In genomic region chr2:224194161-224194560, GRCh38 we compare ENCODE assay signal across 32 cellular contexts.
"Had no signal": no experiment of that assay in that cellular context is flagged by ENCODE, and none has a peak within 500 bp of the region (broad histone marks: within the 10 kb centered on the region; RNA-seq: fewer than 3 reads in every experiment).

No MANE protein-coding gene starts in this region.

- FAIRE-seq: astrocyte, colon had no signal

- H3K9me3 ChIP-seq: adrenal gland, gastrocnemius medialis had no signal

- H3K36me3 ChIP-seq: adrenal gland, brain microvascular endothelial cell, esophagus squamous epithelium, gastrocnemius medialis, heart left ventricle had no signal

- ATAC-seq: activated CD4-positive, alpha-beta T cell treated with anti-CD3 and anti-CD28 coated beads for 36 hours; activated CD8-positive, alpha-beta memory T cell treated with anti-CD3 and anti-CD28 coated beads, Interleukin-2, amount 10 ng/mL, durations not matched to agents 7 days and 5 days; activated CD8-positive, alpha-beta T cell treated with anti-CD3 and anti-CD28 coated beads, Interleukin-2, amount 10 ng/mL, durations not matched to agents 7 days and 5 days; activated naive CD8-positive, alpha-beta T cell treated with anti-CD3 and anti-CD28 coated beads, Interleukin-2, amount 50 U/mL, for 24 hours; effector memory CD8-positive, alpha-beta T cell; foreskin keratinocyte; gastrocnemius medialis; heart left ventricle; T-helper 17 cell had no signal

- H3K27ac ChIP-seq: adrenal gland, brain microvascular endothelial cell, epithelial cell of prostate, esophagus squamous epithelium, foreskin keratinocyte, gastrocnemius medialis, heart left ventricle had no signal

- H3K4me3 ChIP-seq: adrenal gland, esophagus squamous epithelium, gastrocnemius medialis, heart left ventricle had no signal

- DNase-seq: activated CD4-positive, alpha-beta memory T cell treated with anti-CD3 and anti-CD28 coated beads for 36 hours; activated CD4-positive, alpha-beta T cell treated with anti-CD3 and anti-CD28 coated beads for 36 hours; activated CD4-positive, alpha-beta T cell treated with anti-CD3 and anti-CD28 coated beads, Interleukin-2, amount 10 ng/mL, durations not matched to agents 24 days and 14 days; activated CD4-positive, CD25-positive, alpha-beta regulatory T cell; activated CD4-positive, CD25-positive, alpha-beta regulatory T cell treated with anti-CD3 and anti-CD28 coated beads, Interleukin-2, amount 50 U/mL, for 72 hours; activated CD8-positive, alpha-beta memory T cell treated with anti-CD3 and anti-CD28 coated beads, Interleukin-2, amount 10 ng/mL, durations not matched to agents 7 days and 5 days; activated CD8-positive, alpha-beta memory T cell treated with anti-CD3 and anti-CD28 coated beads, Interleukin-2, amount 50 U/mL, for 4 hours; activated CD8-positive, alpha-beta T cell treated with anti-CD3 and anti-CD28 coated beads, Interleukin-2, amount 10 ng/mL, durations not matched to agents 7 days and 5 days; activated effector memory CD4-positive, alpha-beta T cell treated with anti-CD3 and anti-CD28 coated beads, Interleukin-2, amount 50 U/mL, for 16 hours; activated naive CD4-positive, alpha-beta T cell treated with anti-CD3 and anti-CD28 coated beads for 36 hours; activated naive CD8-positive, alpha-beta T cell treated with anti-CD3 and anti-CD28 coated beads for 36 hours; activated naive CD8-positive, alpha-beta T cell treated with anti-CD3 and anti-CD28 coated beads, Interleukin-2, amount 50 U/mL, for 24 hours; activated T-cell treated with anti-CD3 and anti-CD28 coated beads, Interleukin-2, amount 50 U/mL, for 1 hour; activated T-cell treated with anti-CD3 and anti-CD28 coated beads, Interleukin-2, amount 50 U/mL, for 48 hours; adrenal gland; brain microvascular endothelial cell; caudate nucleus; cortex of kidney; dermis blood vessel endothelial cell; effector CD4-positive, alpha-beta T cell; effector memory CD8-positive, alpha-beta T cell; esophagus squamous epithelium; foreskin keratinocyte; gastrocnemius medialis; glutamatergic neuron; heart left ventricle; T-helper 1 cell; T-helper 17 cell; T1000 had no signal

- H3K27me3 ChIP-seq: adrenal gland, brain microvascular endothelial cell, esophagus squamous epithelium, foreskin keratinocyte, gastrocnemius medialis had no signal

- H3K4me1 ChIP-seq: esophagus squamous epithelium, foreskin keratinocyte, gastrocnemius medialis had no signal
